ENCODE assay signal across 16 cellular contexts in genomic region chr7:158707610-158708009, GRCh38. TPM values are rescaled to one million over a fixed set of nuclear protein-coding genes. Genes with fewer than 3 reads are reported as not detected.
A peak's percentile ranks its signal among the peaks of the same experiment; 100 is the strongest.
DNase-seq lines count a peak whose midpoint lies in the region; ATAC-seq, FAIRE-seq and TF ChIP-seq lines count a peak whose summit lies in the region.
"Had no signal": no experiment of that assay in that cellular context is flagged by ENCODE, and none has a peak within 500 bp of the region (broad histone marks: within the 10 kb centered on the region; RNA-seq: fewer than 3 reads in every experiment).

No MANE protein-coding gene starts in this region.

- no peak for ATAC-seq in HG03460 (IDR thresholded peaks at IDR 0.05; ENCODE audit: unreplicated experiment)
- ATAC-seq: left ventricle myocardium superior had no signal

- H3K36me3 Mint-ChIP-seq in neural crest cell (ENCODE audit: low read depth) = no peaks in the 10 kb centered on the region

- H3K9me3 Mint-ChIP-seq in neural crest cell = peaks cover 2% of the 10 kb centered on the region

- H3K4me1 Mint-ChIP-seq in neural crest cell = peaks cover 22% of the 10 kb centered on the region

- H3K4me3 Mint-ChIP-seq in neural crest cell = peak overlapping the region; percentile 61

- DNase-seq in EH (ENCODE audit: low read depth) = peak; percentile 25
- DNase-seq in MV-4-11 (lab: John Stamatoyannopoulos, UW) = peak; percentile 43
- DNase-seq in astrocyte of the hippocampus (ENCODE audit: low read depth, low spot score) = peak; percentile 11
- no peak for DNase-seq in neural crest cell (ENCODE audit: low read depth, low spot score)
- DNase-seq in GM12892 (ENCODE audit: insufficient read length) = no peak
- DNase-seq in T-helper 1 cell = no peak
- DNase-seq: activated CD4-positive, alpha-beta T cell treated with anti-CD3 and anti-CD28 coated beads for 48 hours; activated CD8-positive, alpha-beta memory T cell treated with anti-CD3 and anti-CD28 coated beads, Interleukin-2, amount 50 U/mL, for 4 hours; activated gamma-delta T cell; COR-L47; left ventricle myocardium superior; NCI-H1694; NCI-H2227 treated with DMSO at 0.1 percent for 48 hours; retina had no signal

- H3K27ac Mint-ChIP-seq in neural crest cell (ENCODE audit: unreplicated experiment) = no peak overlapping the region

- no peak for TF ChIP-seq CTCF in neural crest cell (conservative IDR thresholded peaks at IDR 0.05)

- TF ChIP-seq POLR2A in GM12892 (IDR thresholded peaks at IDR 0.05; ENCODE audit: low read depth, low read length) = no peak

- no peak for FAIRE-seq in GM12892 (lab: Jason Lieb, UNC)
- FAIRE-seq: H54 had no signal

- H3K27me3 Mint-ChIP-seq in neural crest cell (ENCODE audit: low read depth) = no peaks in the 10 kb centered on the region

RNA-seq across cellular contexts. Expression of gene NCAPG2, which starts 3.0 kb away (rescaled TPM):
- total RNA-seq in neural crest cell = 84.9 and 86.7 TPM in 2 replicates
- 33.1 TPM for polyA plus RNA-seq in GM12892 (2012; ENCODE audit: missing spikeins)

Comparison
In these comparisons a context has a peak if more than half of its experiments do, and no peak if none do; other contexts are left out.
1. DNase-seq: peak in EH (single experiment), MV-4-11 (single experiment) and astrocyte of the hippocampus (single experiment); none in neural crest cell (single experiment), GM12892 (single experiment) and T-helper 1 cell (0 of 5).